In the genomic region with DNA sequence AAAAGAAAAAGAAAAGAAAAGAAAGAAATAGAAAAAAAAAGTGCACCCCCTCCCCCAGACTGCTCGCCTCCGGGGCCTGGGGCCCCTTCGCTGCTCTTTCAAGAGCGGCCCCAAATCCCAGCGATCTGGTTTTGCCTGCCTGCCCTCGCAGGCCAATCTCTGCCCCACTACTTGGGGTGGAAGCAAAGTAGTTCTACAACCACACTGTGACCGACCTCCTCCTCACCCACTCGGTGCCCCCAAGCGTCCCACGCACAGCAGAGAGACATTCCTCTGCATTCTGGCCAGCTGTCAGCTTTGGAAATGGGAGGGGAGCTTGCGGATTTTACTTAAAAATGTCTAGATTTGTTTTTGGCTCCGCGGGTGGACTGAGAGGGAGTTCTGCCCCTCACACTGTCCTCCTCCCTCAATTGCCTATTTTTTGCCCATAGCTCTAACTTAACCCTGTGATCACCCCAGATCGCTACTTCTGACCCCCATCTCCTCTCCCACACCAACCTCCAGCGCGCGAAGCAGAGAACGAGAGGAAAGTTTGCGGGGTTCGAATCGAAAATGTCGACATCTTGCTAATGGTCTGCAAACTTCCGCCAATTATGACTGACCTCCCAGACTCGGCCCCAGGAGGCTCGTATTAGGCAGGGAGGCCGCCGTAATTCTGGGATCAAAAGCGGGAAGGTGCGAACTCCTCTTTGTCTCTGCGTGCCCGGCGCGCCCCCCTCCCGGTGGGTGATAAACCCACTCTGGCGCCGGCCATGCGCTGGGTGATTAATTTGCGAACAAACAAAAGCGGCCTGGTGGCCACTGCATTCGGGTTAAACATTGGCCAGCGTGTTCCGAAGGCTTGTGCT, we compare ENCODE assay signal across 16 cellular contexts. TPM values are rescaled to one million over a fixed set of nuclear protein-coding genes. Genes with fewer than 3 reads are reported as not detected.
A peak's percentile ranks its signal among the peaks of the same experiment; 100 is the strongest.
DNase-seq lines count a peak whose midpoint lies in the region; ATAC-seq, FAIRE-seq and TF ChIP-seq lines count a peak whose summit lies in the region.
"Had no signal": no experiment of that assay in that cellular context is flagged by ENCODE, and none has a peak within 500 bp of the region (broad histone marks: within the 10 kb centered on the region; RNA-seq: fewer than 3 reads in every experiment).

No MANE protein-coding gene starts in this region.

- H3K36me3 ChIP-seq in left ventricle myocardium inferior, result no peaks in the 10 kb centered on the region
- H3K36me3 ChIP-seq: right atrium auricular region, WERI-Rb-1 had no signal

- 36% methylated on average over 42 of the region's 42 CpGs for WGBS in right cardiac atrium

- H3K27me3 Mint-ChIP-seq in nephron progenitor cell (ENCODE audit: low read depth, poor library complexity), result peaks cover 61% of the 10 kb centered on the region

- peaks cover 49% of the 10 kb centered on the region for H3K4me1 ChIP-seq in left ventricle myocardium inferior
- H3K4me1 ChIP-seq in right cardiac atrium (ENCODE audit: control insufficient read depth, insufficient read depth, low read length), result no peaks in the 10 kb centered on the region

- no peak for ATAC-seq in right cardiac atrium
- no peak for ATAC-seq in HG03521 (IDR thresholded peaks at IDR 0.05; ENCODE audit: unreplicated experiment)
- ATAC-seq in HG03095 (IDR thresholded peaks at IDR 0.05; ENCODE audit: unreplicated experiment), result no peak
- ATAC-seq: activated CD8-positive, alpha-beta memory T cell treated with anti-CD3 and anti-CD28 coated beads, Interleukin-2, amount 10 ng/mL, durations not matched to agents 7 days and 5 days had no signal

- H3K27ac Mint-ChIP-seq in nephron progenitor cell, result no peak overlapping the region
- H3K27ac Mint-ChIP-seq: activated CD8-positive, alpha-beta memory T cell treated with anti-CD3 and anti-CD28 coated beads, Interleukin-2, amount 10 ng/mL, durations not matched to agents 7 days and 5 days had no signal

- no peaks in the 10 kb centered on the region for H3K36me3 Mint-ChIP-seq in nephron progenitor cell (ENCODE audit: low read depth)

- no peak for FAIRE-seq in frontal cortex (lab: Jason Lieb, UNC)
- FAIRE-seq: H54 had no signal

- TF ChIP-seq CTCF in left ventricle myocardium inferior (IDR thresholded peaks at IDR 0.05; ENCODE audit: borderline replicate concordance) (no peak), nephron progenitor cell (IDR thresholded peaks at IDR 0.05) (no peak)

- no peaks in the 10 kb centered on the region for H3K9me3 Mint-ChIP-seq in nephron progenitor cell

- DNase-seq in left ventricle myocardium inferior, result no peak
- no peak for DNase-seq in right cardiac atrium
- no peak for DNase-seq in epithelial cell of prostate (ENCODE audit: low read depth, low spot score)
- DNase-seq in nephron progenitor cell, result peak; percentile 51
- no peak for DNase-seq in Kasumi-1 (lab: John Stamatoyannopoulos, UW)
- no peak for DNase-seq in frontal cortex (ENCODE audit: low spot score in 2 of 2)
- DNase-seq: activated CD8-positive, alpha-beta memory T cell treated with anti-CD3 and anti-CD28 coated beads, Interleukin-2, amount 10 ng/mL, durations not matched to agents 7 days and 5 days; activated naive CD4-positive, alpha-beta T cell; MM.1S; NCI-H187 treated with DMSO at 0.1 percent for 48 hours; stimulated activated CD4-positive, alpha-beta T cell treated with anti-CD3 and anti-CD28 coated beads, Interleukin-4, amount 100 ng/mL, for 24 hours; WERI-Rb-1 had no signal

- intact Hi-C loops in left ventricle myocardium inferior (cut with micrococcal nuclease), result no loop called here
- intact Hi-C loops in right cardiac atrium (cut with DNase I), result no loop called here

- H3K27ac ChIP-seq in left ventricle myocardium inferior (replicated peaks) (no peak overlapping the region), right cardiac atrium (ENCODE audit: low read length) (no peak overlapping the region), epithelial cell of prostate (peak overlapping the region; percentile 96)
- H3K27ac ChIP-seq: right atrium auricular region, WERI-Rb-1 had no signal

- no peaks in the 10 kb centered on the region for H3K9me3 ChIP-seq in left ventricle myocardium inferior (replicated peaks)
- no peaks in the 10 kb centered on the region for H3K9me3 ChIP-seq in right cardiac atrium (ENCODE audit: control insufficient read depth, low read length)
- H3K9me3 ChIP-seq: right atrium auricular region had no signal

- H3K4me1 Mint-ChIP-seq in nephron progenitor cell, result peaks cover 77% of the 10 kb centered on the region

- H3K4me3 ChIP-seq in left ventricle myocardium inferior, result peak overlapping the region; percentile 16
- no peak overlapping the region for H3K4me3 ChIP-seq in right cardiac atrium (ENCODE audit: low read length)
- H3K4me3 ChIP-seq: right atrium auricular region had no signal

- H3K4me3 Mint-ChIP-seq in nephron progenitor cell, result peak overlapping the region; percentile 83
- H3K4me3 Mint-ChIP-seq: activated CD8-positive, alpha-beta memory T cell treated with anti-CD3 and anti-CD28 coated beads, Interleukin-2, amount 10 ng/mL, durations not matched to agents 7 days and 5 days had no signal

- H3K27me3 ChIP-seq in left ventricle myocardium inferior (ENCODE audit: low read depth), result peaks cover 68% of the 10 kb centered on the region
- no peaks in the 10 kb centered on the region for H3K27me3 ChIP-seq in right cardiac atrium (ENCODE audit: control insufficient read depth, insufficient read depth)

RNA-seq across cellular contexts. Expression of gene TBX3, which starts 2.7 kb away (rescaled TPM):
- total RNA-seq in left ventricle myocardium inferior (27.2 TPM), right cardiac atrium (10 to 100 TPM in 1 of 4 donors, 1 to 10 TPM in 3; 7.6 to 19.0 (median 9.0) TPM), frontal cortex (1.6 TPM)
- polyA plus RNA-seq in right cardiac atrium, result 13.9 TPM
- total RNA-seq: activated CD8-positive, alpha-beta memory T cell treated with anti-CD3 and anti-CD28 coated beads, Interleukin-2, amount 10 ng/mL, durations not matched to agents 7 days and 5 days had no signal
